20 cellular contexts compared by ENCODE assay signal in genomic region chr1:160973491-160973890, GRCh38. TPM values are rescaled to one million over a fixed set of nuclear protein-coding genes. Genes with fewer than 3 reads are reported as not detected.
A peak's percentile ranks its signal among the peaks of the same experiment; 100 is the strongest.
DNase-seq lines count a peak whose midpoint lies in the region; ATAC-seq and TF ChIP-seq lines count a peak whose summit lies in the region.
"Had no signal": no experiment of that assay in that cellular context is flagged by ENCODE, and none has a peak within 500 bp of the region (broad histone marks: within the 10 kb centered on the region; RNA-seq: fewer than 3 reads in every experiment).

No MANE protein-coding gene starts in this region.

- H2AFZ ChIP-seq in GM23338 = peak overlapping the region; percentile 6; the same call in 1 of the 2 replicates

- TF ChIP-seq CTCF in GM23338 (conservative IDR thresholded peaks at IDR 0.05; ENCODE audit: low read depth in 2 of 2) = no peak
- TF ChIP-seq CTCF in VCaP (conservative IDR thresholded peaks at IDR 0.05) = no peak
- TF ChIP-seq CTCF in mucosa of descending colon (IDR thresholded peaks at IDR 0.05) = no peak

- H3F3A ChIP-seq in GM23338 (replicated peaks; ENCODE audit: low read depth) = no peaks in the 10 kb centered on the region

- no peaks in the 10 kb centered on the region for H3K9me2 ChIP-seq in GM23338 (ENCODE audit: insufficient read depth)

- H3K4me1 Mint-ChIP-seq in GM23338 = peaks cover 24% of the 10 kb centered on the region
- H3K4me1 Mint-ChIP-seq in activated T-helper 2 cell treated with anti-CD3 and anti-CD28 coated beads, Interferon-gamma antibody, Interleukin-2, Interleukin-4, amounts not matched to agents 10 μg/mL and 5 μg/mL and 100 μg/mL, durations not matched to agents 14 hours and 24 hours and 36 hours (ENCODE audit: low read depth) = peaks cover 5% of the 10 kb centered on the region

- in situ Hi-C loops in G401 (cut with HindIII; ENCODE audit: low sequenced_read_pairs) = no loop called here

- no peak for DNase-seq in GM23338 (ENCODE audit: low spot score)
- peak; percentile 67 to 82 for DNase-seq in NCI-H526 (lab: John Stamatoyannopoulos, UW)
- no peak for DNase-seq in G401 (ENCODE audit: low spot score)
- DNase-seq in mucosa of descending colon = no peak
- DNase-seq in activated T-helper 2 cell treated with anti-CD3 and anti-CD28 coated beads, Interferon-gamma antibody, Interleukin-2, Interleukin-4, amounts not matched to agents 10 μg/mL and 5 μg/mL and 100 μg/mL, durations not matched to agents 14 hours and 24 hours and 36 hours (ENCODE audit: low spot score) = no peak
- DNase-seq: 8988T; ACHN; Caco-2; CD4-positive, CD25-positive, alpha-beta regulatory T cell; CD8-positive, alpha-beta T cell; DMS153; EL; GF-D8; H7; HCEC 1CT had no signal

- H3K9me3 ChIP-seq in BLaER1 treated with 17β-estradiol and CSF1 and Interleukin-3, amounts not matched to agents 10 nM and 100 nM (replicated peaks in 1 of 11) = peaks cover 0 to 6% (median 0%) of the 10 kb centered on the region in 11 experiments; a peak in 2 of 22 replicates
- no peaks in the 10 kb centered on the region for H3K9me3 ChIP-seq in mucosa of descending colon
- H3K9me3 ChIP-seq: A549, Caco-2 had no signal

- no peak overlapping the region for H3K4me3 ChIP-seq in BLaER1 treated with 17β-estradiol and CSF1 and Interleukin-3, amounts not matched to agents 10 nM and 100 nM
- H3K4me3 ChIP-seq in GM23338 (no peak overlapping the region), mucosa of descending colon (no peak overlapping the region)
- H3K4me3 ChIP-seq: A549 had no signal

- H3K27me3 Mint-ChIP-seq in GM23338 (ENCODE audit: insufficient read depth, low read depth, poor library complexity) = peaks cover 5% of the 10 kb centered on the region
- H3K27me3 Mint-ChIP-seq in activated T-helper 2 cell treated with anti-CD3 and anti-CD28 coated beads, Interferon-gamma antibody, Interleukin-2, Interleukin-4, amounts not matched to agents 10 μg/mL and 5 μg/mL and 100 μg/mL, durations not matched to agents 14 hours and 24 hours and 36 hours (ENCODE audit: low read depth) = peaks cover 7% of the 10 kb centered on the region

- no peaks in the 10 kb centered on the region for H3K79me2 ChIP-seq in GM23338 (replicated peaks; ENCODE audit: insufficient read depth)

- H3K4me1 ChIP-seq in BLaER1 treated with 17β-estradiol and CSF1 and Interleukin-3, amounts not matched to agents 10 nM and 100 nM = peaks cover 7 to 53% (median 39%) of the 10 kb centered on the region in 10 experiments
- H3K4me1 ChIP-seq in GM23338 (ENCODE audit: insufficient read depth) (peaks cover 21% of the 10 kb centered on the region), mucosa of descending colon (ENCODE audit: low read depth) (no peaks in the 10 kb centered on the region)
- H3K4me1 ChIP-seq: Caco-2 had no signal

- no peaks in the 10 kb centered on the region for H3K27me3 ChIP-seq in BLaER1 treated with 17β-estradiol and CSF1 and Interleukin-3, amounts not matched to agents 10 nM and 100 nM
- no peaks in the 10 kb centered on the region for H3K27me3 ChIP-seq in GM23338 (ENCODE audit: insufficient read depth)

- H3K36me3 Mint-ChIP-seq in GM23338 (ENCODE audit: low read depth) = no peaks in the 10 kb centered on the region
- no peaks in the 10 kb centered on the region for H3K36me3 Mint-ChIP-seq in activated T-helper 2 cell treated with anti-CD3 and anti-CD28 coated beads, Interferon-gamma antibody, Interleukin-2, Interleukin-4, amounts not matched to agents 10 μg/mL and 5 μg/mL and 100 μg/mL, durations not matched to agents 14 hours and 24 hours and 36 hours (ENCODE audit: low read depth)
- H3K36me3 Mint-ChIP-seq: CD4-positive, CD25-positive, alpha-beta regulatory T cell; CD8-positive, alpha-beta T cell had no signal

- H3K4me3 Mint-ChIP-seq in GM23338 = no peak overlapping the region
- H3K4me3 Mint-ChIP-seq in activated T-helper 2 cell treated with anti-CD3 and anti-CD28 coated beads, Interferon-gamma antibody, Interleukin-2, Interleukin-4, amounts not matched to agents 10 μg/mL and 5 μg/mL and 100 μg/mL, durations not matched to agents 14 hours and 24 hours and 36 hours (ENCODE audit: low read depth) = no peak overlapping the region
- H3K4me3 Mint-ChIP-seq: CD4-positive, CD25-positive, alpha-beta regulatory T cell; CD8-positive, alpha-beta T cell had no signal

- intact Hi-C loops in mucosa of descending colon (cut with DNase I, micrococcal nuclease) = no loop called here
- intact Hi-C loops in activated T-helper 2 cell treated with anti-CD3 and anti-CD28 coated beads, Interferon-gamma antibody, Interleukin-2, Interleukin-4, amounts not matched to agents 10 μg/mL and 5 μg/mL and 100 μg/mL, durations not matched to agents 14 hours and 24 hours and 36 hours (cut with micrococcal nuclease) = no loop called here

- no peaks in the 10 kb centered on the region for H3K36me3 ChIP-seq in BLaER1 treated with 17β-estradiol and CSF1 and Interleukin-3, amounts not matched to agents 10 nM and 100 nM
- H3K36me3 ChIP-seq in GM23338 (ENCODE audit: insufficient read depth) = no peaks in the 10 kb centered on the region
- H3K36me3 ChIP-seq in mucosa of descending colon (ENCODE audit: low read depth) = no peaks in the 10 kb centered on the region

- ATAC-seq in GM23338 (no peak), mucosa of descending colon (no peak)
- ATAC-seq: A549; CD8-positive, alpha-beta T cell had no signal

- peak overlapping the region in 7 of 11 experiments; percentile 2 to 76 (median 21); a peak in 7 of 22 replicates for H3K4me2 ChIP-seq in BLaER1 treated with 17β-estradiol and CSF1 and Interleukin-3, amounts not matched to agents 10 nM and 100 nM
- no peak overlapping the region for H3K4me2 ChIP-seq in GM23338
- H3K4me2 ChIP-seq: A549 had no signal

- H3K9me3 Mint-ChIP-seq in GM23338 = no peaks in the 10 kb centered on the region
- no peaks in the 10 kb centered on the region for H3K9me3 Mint-ChIP-seq in activated T-helper 2 cell treated with anti-CD3 and anti-CD28 coated beads, Interferon-gamma antibody, Interleukin-2, Interleukin-4, amounts not matched to agents 10 μg/mL and 5 μg/mL and 100 μg/mL, durations not matched to agents 14 hours and 24 hours and 36 hours
- H3K9me3 Mint-ChIP-seq: CD8-positive, alpha-beta T cell had no signal

- H3K27ac Mint-ChIP-seq in GM23338 = no peak overlapping the region
- H3K27ac Mint-ChIP-seq in activated T-helper 2 cell treated with anti-CD3 and anti-CD28 coated beads, Interferon-gamma antibody, Interleukin-2, Interleukin-4, amounts not matched to agents 10 μg/mL and 5 μg/mL and 100 μg/mL, durations not matched to agents 14 hours and 24 hours and 36 hours = no peak overlapping the region
- H3K27ac Mint-ChIP-seq: CD4-positive, CD25-positive, alpha-beta regulatory T cell; CD8-positive, alpha-beta T cell had no signal

- H4K20me1 ChIP-seq in BLaER1 treated with 17β-estradiol and CSF1 and Interleukin-3, amounts not matched to agents 10 nM and 100 nM = no peaks in the 10 kb centered on the region
- H4K20me1 ChIP-seq in GM23338 (replicated peaks; ENCODE audit: insufficient read depth) = no peaks in the 10 kb centered on the region

- H3K9ac ChIP-seq in BLaER1 treated with 17β-estradiol and CSF1 and Interleukin-3, amounts not matched to agents 10 nM and 100 nM = no peak overlapping the region

- H3K27ac ChIP-seq in BLaER1 treated with 17β-estradiol and CSF1 and Interleukin-3, amounts not matched to agents 10 nM and 100 nM = no peak overlapping the region
- H3K27ac ChIP-seq in GM23338 (ENCODE audit: low read depth) (no peak overlapping the region), VCaP (peak overlapping the region; percentile 57)
- H3K27ac ChIP-seq: A549, C4-2B had no signal

TF ChIP-seq in GM23338, 12 proteins besides CTCF, POLR2A, EP300 and RAD21 (continues in another document):
- TF ChIP-seq ZNF114 (CRISPR knock-in tag; IDR thresholded peaks at IDR 0.05) (no peak), JUNB (IDR thresholded peaks at IDR 0.05; ENCODE audit: unreplicated experiment) (no peak), POLR2AphosphoS5 (IDR thresholded peaks at IDR 0.05; ENCODE audit: low read depth) (no peak), CREB1 (CRISPR knock-in tag; IDR thresholded peaks at IDR 0.05; ENCODE audit: low read depth) (no peak), NANOG (IDR thresholded peaks at IDR 0.05; ENCODE audit: borderline replicate concordance) (no peak), STAT1 (IDR thresholded peaks at IDR 0.05; ENCODE audit: unreplicated experiment) (no peak), ZNF331 (CRISPR knock-in tag; IDR thresholded peaks at IDR 0.05; ENCODE audit: low read depth) (no peak), EZH2phosphoT487 (IDR thresholded peaks at IDR 0.05; ENCODE audit: unreplicated experiment) (no peak)
- TF ChIP-seq, protein P1, sequence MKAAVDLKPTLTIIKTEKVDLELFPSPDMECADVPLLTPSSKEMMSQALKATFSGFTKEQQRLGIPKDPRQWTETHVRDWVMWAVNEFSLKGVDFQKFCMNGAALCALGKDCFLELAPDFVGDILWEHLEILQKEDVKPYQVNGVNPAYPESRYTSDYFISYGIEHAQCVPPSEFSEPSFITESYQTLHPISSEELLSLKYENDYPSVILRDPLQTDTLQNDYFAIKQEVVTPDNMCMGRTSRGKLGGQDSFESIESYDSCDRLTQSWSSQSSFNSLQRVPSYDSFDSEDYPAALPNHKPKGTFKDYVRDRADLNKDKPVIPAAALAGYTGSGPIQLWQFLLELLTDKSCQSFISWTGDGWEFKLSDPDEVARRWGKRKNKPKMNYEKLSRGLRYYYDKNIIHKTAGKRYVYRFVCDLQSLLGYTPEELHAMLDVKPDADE (IDR thresholded peaks at IDR 0.05) = no peak

RNA-seq across cellular contexts. Expression of gene ITLN2, which starts 18.9 kb away (rescaled TPM):
- total RNA-seq in GM23338 (2014; rRNA removed; shearing (Covaris generic)) = 7.0 and 12.8 TPM in 2 replicates
- polyA plus RNA-seq in GM23338 (2016; fragmentation: Nextera tagmentation; extraction: Ambion mirVana) = 7.2 and 8.0 TPM in 2 replicates
- not detected in 2 replicates for total RNA-seq in G401 (2014; rRNA removed; shearing (Covaris generic))
- total RNA-seq in mucosa of descending colon = not detected
- not detected in 2 replicates for total RNA-seq in activated T-helper 2 cell treated with anti-CD3 and anti-CD28 coated beads, Interferon-gamma antibody, Interleukin-2, Interleukin-4, amounts not matched to agents 10 μg/mL and 5 μg/mL and 100 μg/mL, durations not matched to agents 14 hours and 24 hours and 36 hours
- total RNA-seq: CD4-positive, CD25-positive, alpha-beta regulatory T cell; CD8-positive, alpha-beta T cell had no signal
- polyA plus RNA-seq: BJ; CD4-positive, CD25-positive, alpha-beta regulatory T cell had no signal

RNA-seq across cellular contexts. Expression of gene F11R, which starts 47.5 kb away (rescaled TPM):
- 169 and 194 TPM in 2 replicates for total RNA-seq in GM23338 (2014; rRNA removed; shearing (Covaris generic))
- 51.0 and 51.8 TPM in 2 replicates for polyA plus RNA-seq in GM23338 (2016; fragmentation: Nextera tagmentation; extraction: Ambion mirVana)
- total RNA-seq in G401 (2014; rRNA removed; shearing (Covaris generic)) = 47.6 and 60.7 TPM in 2 replicates
- 100 to 1,000 TPM in 2 of 3 donors, 10 to 100 TPM in 1; 84.0 to 222 (median 157) TPM for total RNA-seq in mucosa of descending colon
- 15.4 and 15.5 TPM in 2 replicates for total RNA-seq in activated T-helper 2 cell treated with anti-CD3 and anti-CD28 coated beads, Interferon-gamma antibody, Interleukin-2, Interleukin-4, amounts not matched to agents 10 μg/mL and 5 μg/mL and 100 μg/mL, durations not matched to agents 14 hours and 24 hours and 36 hours

Comparison
In these comparisons a context has a peak if more than half of its experiments do, and no peak if none do; other contexts are left out.
1. DNase-seq: peak in NCI-H526 (2 of 2); none in GM23338 (single experiment), G401 (single experiment), mucosa of descending colon (0 of 3) and activated T-helper 2 cell treated with anti-CD3 and anti-CD28 coated beads, Interferon-gamma antibody, Interleukin-2, Interleukin-4, amounts not matched to agents 10 μg/mL and 5 μg/mL and 100 μg/mL, durations not matched to agents 14 hours and 24 hours and 36 hours (single experiment).